Comparison of ENCODE assay signal across 21 cellular contexts in genomic region chr21:22743085-22743484, GRCh38.
DNase-seq lines count a peak whose midpoint lies in the region; ATAC-seq and TF ChIP-seq lines count a peak whose summit lies in the region.
"Had no signal": no experiment of that assay in that cellular context is flagged by ENCODE, and none has a peak within 500 bp of the region (broad histone marks: within the 10 kb centered on the region; RNA-seq: fewer than 3 reads in every experiment).

No MANE protein-coding gene starts in this region.

- no peaks in the 10 kb centered on the region for H3K27me3 ChIP-seq in BE2C
- H3K27me3 ChIP-seq in SK-N-SH (ENCODE audit: insufficient read depth), result no peaks in the 10 kb centered on the region
- H3K27me3 ChIP-seq: BLaER1 had no signal

- H3K4me2 ChIP-seq in SK-N-SH, result no peak overlapping the region
- H3K4me2 ChIP-seq: BLaER1 had no signal

- no peak for ATAC-seq in omental fat pad (ENCODE audit: low FRiP score)
- ATAC-seq: GM12878, K562 had no signal

- H3K27ac Mint-ChIP-seq in glutamatergic neuron (ENCODE audit: unreplicated experiment), result no peak overlapping the region
- H3K27ac Mint-ChIP-seq: CD4-positive, CD25-positive, alpha-beta regulatory T cell; HFFc6 had no signal

- H3K79me2 ChIP-seq in SK-N-SH (ENCODE audit: insufficient read depth), result no peaks in the 10 kb centered on the region

- no peak overlapping the region for H3K9ac ChIP-seq in SK-N-SH
- H3K9ac ChIP-seq: BLaER1 had no signal

- TF ChIP-seq CTCF in BE2C (IDR thresholded peaks at IDR 0.05; ENCODE audit: low read depth, low read length) (no peak), SK-N-SH (IDR thresholded peaks at IDR 0.05) (no peak), omental fat pad (IDR thresholded peaks at IDR 0.05) (no peak), glutamatergic neuron (IDR thresholded peaks at IDR 0.05; ENCODE audit: partially characterized antibody, unreplicated experiment) (no peak)

- peak overlapping the region in 1 of 2 experiments; percentile 96; a peak in 2 of 4 replicates for H3K27ac ChIP-seq in SK-N-SH (ENCODE audit: low read depth in 2 of 2, low read length in 1 of 2)
- H3K27ac ChIP-seq: BLaER1 had no signal

- no peaks in the 10 kb centered on the region for H3K4me1 Mint-ChIP-seq in glutamatergic neuron (ENCODE audit: low read depth, unreplicated experiment)
- H3K4me1 Mint-ChIP-seq: CD4-positive, CD25-positive, alpha-beta regulatory T cell had no signal

- H3K36me3 Mint-ChIP-seq in glutamatergic neuron (ENCODE audit: unreplicated experiment), result no peaks in the 10 kb centered on the region
- H3K36me3 Mint-ChIP-seq: CD4-positive, CD25-positive, alpha-beta regulatory T cell had no signal

- no peaks in the 10 kb centered on the region for H3K27me3 Mint-ChIP-seq in glutamatergic neuron (ENCODE audit: unreplicated experiment)
- H3K27me3 Mint-ChIP-seq: CD4-positive, CD25-positive, alpha-beta regulatory T cell had no signal

- H3K9me2 ChIP-seq in SK-N-SH, result no peaks in the 10 kb centered on the region

- no peak overlapping the region for H3K4me3 Mint-ChIP-seq in glutamatergic neuron (ENCODE audit: unreplicated experiment)
- H3K4me3 Mint-ChIP-seq: CD4-positive, CD25-positive, alpha-beta regulatory T cell; HFFc6 had no signal

- peak; percentile 35 for TF ChIP-seq RAD21 in SK-N-SH (IDR thresholded peaks at IDR 0.05; ENCODE audit: low read length)

- TF ChIP-seq EP300 in SK-N-SH (IDR thresholded peaks at IDR 0.05; ENCODE audit: borderline replicate concordance in 1 of 2, low read depth in 1 of 2, low read length in 1 of 2), result peak in 1 of 2 experiments; percentile 95; a peak in 2 of 4 replicates

- DNase-seq in BE2C (peak; percentile 47), NCI-H1105 treated with DMSO at 0.1 percent for 48 hours (lab: John Stamatoyannopoulos, UW) (peak; percentile 66), SK-N-SH (peak; percentile 39), cerebellum (ENCODE audit: low spot score) (peak; percentile 24), hypothalamus (lab: John Stamatoyannopoulos, UW) (no peak), omental fat pad (ENCODE audit: low spot score) (no peak), glutamatergic neuron (no peak)
- DNase-seq: CD4-positive, CD25-positive, alpha-beta regulatory T cell; GDM1; GOT3; HFFc6; Kasumi-1; NCI-H1092 treated with DMSO at 0.1 percent for 48 hours; NCI-H1694; NCI-H2029 treated with DMSO at 0.1 percent for 48 hours; Right ventricle myocardium superior; RPMI8226 had no signal

- no peaks in the 10 kb centered on the region for H3K9me3 Mint-ChIP-seq in glutamatergic neuron (ENCODE audit: unreplicated experiment)

- no peaks in the 10 kb centered on the region for H4K20me1 ChIP-seq in SK-N-SH (ENCODE audit: insufficient read depth)
- H4K20me1 ChIP-seq: BLaER1 had no signal

- H2AFZ ChIP-seq in SK-N-SH (ENCODE audit: low read depth), result no peak overlapping the region

- POLR2A ChIA-PET in SK-N-SH (lab: Yijun Ruan, JAX), result no interaction called here

- CTCF ChIA-PET in SK-N-SH (lab: Yijun Ruan, JAX), result interaction anchor here (0.5 kb wide), 1 partner anchor 103 kb away, joined by 3 read pairs; no protein-coding TSS in a partner anchor

- H3K9me3 ChIP-seq in BE2C (peaks cover 3% of the 10 kb centered on the region), SK-N-SH (0 out of 2 replicates have a peak, but pooled peaks cover 4% of the 10 kb centered on the region)
- H3K9me3 ChIP-seq: BLaER1, HAP-1 had no signal

- H3K4me1 ChIP-seq in BE2C (peaks cover 9% of the 10 kb centered on the region), SK-N-SH (ENCODE audit: control insufficient read depth in 1 of 2, insufficient read depth in 2 of 2, low read depth in 1 of 2, low read length in 1 of 2) (peaks cover 0 to 4% of the 10 kb centered on the region in 2 experiments; a peak in 2 of 4 replicates)
- H3K4me1 ChIP-seq: BLaER1, HAP-1 had no signal

- H3K36me3 ChIP-seq in BE2C (no peaks in the 10 kb centered on the region), SK-N-SH (replicated peaks in 1 of 2; ENCODE audit: control insufficient read depth in 1 of 2, insufficient read depth in 2 of 2, low read length in 1 of 2) (no peaks in the 10 kb centered on the region)
- H3K36me3 ChIP-seq: BLaER1, HAP-1 had no signal

- no peaks in the 10 kb centered on the region for H3F3A ChIP-seq in SK-N-SH (replicated peaks; ENCODE audit: insufficient read depth)

- H3K4me3 ChIP-seq in BE2C (ENCODE audit: low read depth, low read length), result no peak overlapping the region
- H3K4me3 ChIP-seq in SK-N-SH (ENCODE audit: low read depth in 2 of 2, low read length in 1 of 2), result no peak overlapping the region
- H3K4me3 ChIP-seq: BLaER1, GM12878, HAP-1, K562 had no signal

TF ChIP-seq in SK-N-SH, 30 proteins besides CTCF, POLR2A, EP300 and RAD21 (continues in another document):
- TF ChIP-seq RCOR1 (IDR thresholded peaks at IDR 0.05; ENCODE audit: low read length) (peak; percentile 91), RFX5 (IDR thresholded peaks at IDR 0.05; ENCODE audit: low read length) (0 out of 2 replicates have a peak, but pooled peaks have one; percentile 4), JUND (IDR thresholded peaks at IDR 0.05) (no peak), NRF1 (IDR thresholded peaks at IDR 0.05; ENCODE audit: low read depth, low read length) (no peak), FOXJ3 (CRISPR knock-in tag; IDR thresholded peaks at IDR 0.05) (peak; percentile 96), CHD2 (IDR thresholded peaks at IDR 0.05; ENCODE audit: low read length, partially characterized antibody) (peak; percentile 15), GABPA (IDR thresholded peaks at IDR 0.05; ENCODE audit: low read depth) (no peak), NFIC (IDR thresholded peaks at IDR 0.05; ENCODE audit: borderline replicate concordance) (no peak), ELF1 (IDR thresholded peaks at IDR 0.05) (no peak), FOSL2 (IDR thresholded peaks at IDR 0.05; ENCODE audit: borderline replicate concordance, low read depth) (no peak), TEAD4 (IDR thresholded peaks at IDR 0.05; ENCODE audit: borderline replicate concordance, insufficient read depth) (0 out of 2 replicates have a peak, but pooled peaks have one; percentile 24), SIN3A (IDR thresholded peaks at IDR 0.05; ENCODE audit: borderline replicate concordance, low read depth, low read length) (no peak), MEF2A (IDR thresholded peaks at IDR 0.05; ENCODE audit: borderline replicate concordance, low read depth) (no peak), TCF12 (IDR thresholded peaks at IDR 0.05) (0 out of 2 replicates have a peak, but pooled peaks have one; percentile 25), FOXM1 (IDR thresholded peaks at IDR 0.05; ENCODE audit: low read depth) (no peak), POLR2AphosphoS5 (IDR thresholded peaks at IDR 0.05; ENCODE audit: low read depth, low read length) (no peak), IRF3 (IDR thresholded peaks at IDR 0.05; ENCODE audit: low read depth, low read length) (no peak), USF2 (IDR thresholded peaks at IDR 0.05; ENCODE audit: borderline replicate concordance, low read depth, low read length) (no peak), GATA2 (CRISPR knock-in tag; IDR thresholded peaks at IDR 0.05) (peak; percentile 95), MAX (IDR thresholded peaks at IDR 0.05; ENCODE audit: low read depth) (no peak), SMC3 (IDR thresholded peaks at IDR 0.05; ENCODE audit: low read depth, low read length) (no peak)
- TF ChIP-seq, protein P1, sequence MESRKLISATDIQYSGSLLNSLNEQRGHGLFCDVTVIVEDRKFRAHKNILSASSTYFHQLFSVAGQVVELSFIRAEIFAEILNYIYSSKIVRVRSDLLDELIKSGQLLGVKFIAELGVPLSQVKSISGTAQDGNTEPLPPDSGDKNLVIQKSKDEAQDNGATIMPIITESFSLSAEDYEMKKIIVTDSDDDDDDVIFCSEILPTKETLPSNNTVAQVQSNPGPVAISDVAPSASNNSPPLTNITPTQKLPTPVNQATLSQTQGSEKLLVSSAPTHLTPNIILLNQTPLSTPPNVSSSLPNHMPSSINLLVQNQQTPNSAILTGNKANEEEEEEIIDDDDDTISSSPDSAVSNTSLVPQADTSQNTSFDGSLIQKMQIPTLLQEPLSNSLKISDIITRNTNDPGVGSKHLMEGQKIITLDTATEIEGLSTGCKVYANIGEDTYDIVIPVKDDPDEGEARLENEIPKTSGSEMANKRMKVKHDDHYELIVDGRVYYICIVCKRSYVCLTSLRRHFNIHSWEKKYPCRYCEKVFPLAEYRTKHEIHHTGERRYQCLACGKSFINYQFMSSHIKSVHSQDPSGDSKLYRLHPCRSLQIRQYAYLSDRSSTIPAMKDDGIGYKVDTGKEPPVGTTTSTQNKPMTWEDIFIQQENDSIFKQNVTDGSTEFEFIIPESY (IDR thresholded peaks at IDR 0.05; ENCODE audit: borderline replicate concordance, low read depth), result no peak
- TF ChIP-seq, protein P2, sequence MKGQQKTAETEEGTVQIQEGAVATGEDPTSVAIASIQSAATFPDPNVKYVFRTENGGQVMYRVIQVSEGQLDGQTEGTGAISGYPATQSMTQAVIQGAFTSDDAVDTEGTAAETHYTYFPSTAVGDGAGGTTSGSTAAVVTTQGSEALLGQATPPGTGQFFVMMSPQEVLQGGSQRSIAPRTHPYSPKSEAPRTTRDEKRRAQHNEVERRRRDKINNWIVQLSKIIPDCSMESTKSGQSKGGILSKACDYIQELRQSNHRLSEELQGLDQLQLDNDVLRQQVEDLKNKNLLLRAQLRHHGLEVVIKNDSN (IDR thresholded peaks at IDR 0.05; ENCODE audit: borderline replicate concordance, low read depth), result no peak

Comparison
In these comparisons a context has a peak if more than half of its experiments do, and no peak if none do; other contexts are left out.
1. DNase-seq: peak in BE2C (single experiment), NCI-H1105 treated with DMSO at 0.1 percent for 48 hours (single experiment), SK-N-SH (single experiment) and cerebellum (single experiment); none in hypothalamus (0 of 51), omental fat pad (single experiment) and glutamatergic neuron (single experiment).